ENCODE assay signal across 22 cellular contexts in genomic region chr9:72898360-72898759, GRCh38. TPM values are rescaled to one million over a fixed set of nuclear protein-coding genes. Genes with fewer than 3 reads are reported as not detected.
"Had no signal": no experiment of that assay in that cellular context is flagged by ENCODE, and none has a peak within 500 bp of the region (broad histone marks: within the 10 kb centered on the region; RNA-seq: fewer than 3 reads in every experiment).

No MANE protein-coding gene starts in this region.

- DNase-seq: cortex of kidney; effector memory CD8-positive, alpha-beta T cell; hypothalamus; immature natural killer cell; left ventricle myocardium superior; lower lobe of right lung; naive B cell; pancreas; spleen; stimulated activated CD4-positive, alpha-beta T cell treated with anti-CD3 and anti-CD28 coated beads, Interleukin-4, amount 100 ng/mL, for 4 hours; stimulated activated naive CD8-positive, alpha-beta T cell treated with anti-CD3 and anti-CD28 coated beads, Interleukin-15, Interleukin-2, amounts not matched to agents 100 U/mL and 50 U/mL, for 24 hours; substantia nigra; upper lobe of right lung; uterus had no signal

- H3K4me3 ChIP-seq: lower lobe of right lung, pancreas, skin epidermis, spleen, thoracic aorta, tibial nerve, upper lobe of right lung, uterus had no signal

- H3K36me3 ChIP-seq: neutrophil, spleen, thoracic aorta, uterus had no signal

- ATAC-seq: effector memory CD8-positive, alpha-beta T cell; left ventricle myocardium superior; lower lobe of right lung; natural killer cell treated with Interleukin-12 subunit alpha and Interleukin-12 subunit beta and Interleukin-15 and Interleukin-18, amount 100 ng/mL, for 72 hours; pancreas; stimulated activated memory B cell treated with anti-CD40 and anti-IgM and Interleukin-4, amounts not matched to agents 10 μg/mL and 1 μg/mL and 100 μg/mL, for 72 hours; stimulated activated naive CD8-positive, alpha-beta T cell treated with anti-CD3 and anti-CD28 coated beads, Interleukin-15, Interleukin-2, amounts not matched to agents 100 U/mL and 50 U/mL, for 24 hours; upper lobe of right lung had no signal

- FAIRE-seq: frontal cortex, keratinocyte had no signal

- H3K27me3 ChIP-seq: neutrophil, pancreas, spleen, tibial nerve, upper lobe of right lung, uterus had no signal

- H3K27ac ChIP-seq: lower lobe of right lung, neutrophil, pancreas, skin epidermis, spleen, thoracic aorta, tibial nerve, upper lobe of right lung, uterus had no signal

- H3K4me1 ChIP-seq: lower lobe of right lung, pancreas, spleen, tibial nerve, upper lobe of right lung, uterus had no signal

- H3K9me3 ChIP-seq: lower lobe of right lung, neutrophil, pancreas, spleen, thoracic aorta, tibial nerve, upper lobe of right lung, uterus had no signal

RNA-seq across cellular contexts. Expression of gene ALDH1A1, which starts 54.5 kb away (rescaled TPM):
- total RNA-seq: natural killer cell treated with Interleukin-12 subunit alpha and Interleukin-12 subunit beta and Interleukin-15 and Interleukin-18, amount 100 ng/mL, for 72 hours had no signal
